2 cellular contexts compared by ENCODE assay signal in genomic region chr3:53772562-53773329, GRCh38.
TF ChIP-seq lines count a peak whose summit lies in the region.

No MANE protein-coding gene starts in this region.

TF ChIP-seq in IMR-90, 13 proteins besides CTCF, POLR2A, EP300 and RAD21 (continued from another document):
- TF ChIP-seq CHD1 (IDR thresholded peaks at IDR 0.05; ENCODE audit: low read depth, low read length) (no peak), USF2 (IDR thresholded peaks at IDR 0.05; ENCODE audit: low read depth, low read length) (no peak), ELK1 (IDR thresholded peaks at IDR 0.05; ENCODE audit: borderline replicate concordance, low read depth, low read length) (no peak), MAFK (IDR thresholded peaks at IDR 0.05; ENCODE audit: low read depth, low read length) (no peak), RFX5 (IDR thresholded peaks at IDR 0.05; ENCODE audit: low read depth, low read length) (no peak), FOS (IDR thresholded peaks at IDR 0.05; ENCODE audit: low read depth, low read length) (no peak), MXI1 (IDR thresholded peaks at IDR 0.05; ENCODE audit: borderline replicate concordance, low read depth, low read length) (no peak), BHLHE40 (IDR thresholded peaks at IDR 0.05; ENCODE audit: low read depth, low read length) (no peak), CEBPB (IDR thresholded peaks at IDR 0.05; ENCODE audit: low read depth, low read length) (no peak), SMC3 (IDR thresholded peaks at IDR 0.05; ENCODE audit: low read depth, low read length) (no peak), MAZ (IDR thresholded peaks at IDR 0.05; ENCODE audit: borderline replicate concordance, low read depth, low read length) (no peak)

TF ChIP-seq in HEK293T, 16 proteins besides CTCF, POLR2A, EP300 and RAD21 (continued from another document):
- TF ChIP-seq PKNOX1 (IDR thresholded peaks at IDR 0.05) (no peak), FOXM1 (IDR thresholded peaks at IDR 0.05; ENCODE audit: borderline replicate concordance) (no peak), ZNF384 (IDR thresholded peaks at IDR 0.05) (no peak), L3MBTL2 (conservative IDR thresholded peaks at IDR 0.05) (no peak), LEF1 (IDR thresholded peaks at IDR 0.05; ENCODE audit: borderline replicate concordance) (no peak), FOXA1 (IDR thresholded peaks at IDR 0.05) (no peak), SP1 (IDR thresholded peaks at IDR 0.05) (no peak), FOXK2 (IDR thresholded peaks at IDR 0.05) (no peak), TARDBP (IDR thresholded peaks at IDR 0.05) (no peak), NFRKB (IDR thresholded peaks at IDR 0.05) (no peak), BHLHE40 (IDR thresholded peaks at IDR 0.05; ENCODE audit: borderline replicate concordance) (no peak), ARNT (IDR thresholded peaks at IDR 0.05) (no peak), HDGF (IDR thresholded peaks at IDR 0.05; ENCODE audit: borderline replicate concordance) (no peak)
